Comparison of ENCODE assay signal across 22 cellular contexts in the genomic region with DNA sequence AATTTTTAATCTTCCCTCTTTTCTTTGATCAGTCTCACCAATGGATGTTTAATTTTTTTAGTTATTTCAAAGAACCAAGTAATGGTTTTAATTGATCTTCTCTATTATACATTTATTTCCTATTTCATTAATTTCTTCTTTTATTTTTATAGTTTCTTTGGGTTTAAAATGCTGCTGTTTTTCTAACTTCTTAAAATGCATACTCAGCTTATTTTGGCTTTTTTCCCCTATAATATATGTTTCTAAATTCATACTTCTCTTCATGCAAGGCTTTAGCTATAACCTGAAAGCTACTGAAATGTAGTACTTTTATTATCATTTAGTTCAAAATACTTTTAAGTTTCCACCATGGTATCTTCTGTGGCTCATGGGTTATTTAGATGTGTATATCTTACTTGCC. TPM values are rescaled to one million over a fixed set of nuclear protein-coding genes. Genes with fewer than 3 reads are reported as not detected.
A peak's percentile ranks its signal among the peaks of the same experiment; 100 is the strongest.
DNase-seq lines count a peak whose midpoint lies in the region; ATAC-seq, FAIRE-seq and TF ChIP-seq lines count a peak whose summit lies in the region.
"Had no signal": no experiment of that assay in that cellular context is flagged by ENCODE, and none has a peak within 500 bp of the region (broad histone marks: within the 10 kb centered on the region; RNA-seq: fewer than 3 reads in every experiment).

No MANE protein-coding gene starts in this region.

- no peaks in the 10 kb centered on the region for H3K36me3 ChIP-seq in K562 (ENCODE audit: control insufficient read depth, insufficient read depth, low read length)
- H3K36me3 ChIP-seq: BLaER1 had no signal

- BruUV-seq in K562 (replicated peaks; lab: Mats Ljungman, UMichigan) = no TSS peak

- peaks cover 18 to 21% of the 10 kb centered on the region in 2 donors for H3K9me3 Mint-ChIP-seq in stimulated activated naive CD8-positive, alpha-beta T cell treated with anti-CD3 and anti-CD28 coated beads, Interleukin-15, amount 100 ng/mL, for 72 hours

- no peaks in the 10 kb centered on the region for H3K9me1 ChIP-seq in K562 (ENCODE audit: control insufficient read depth, insufficient read depth, low read length)

- CTCF ChIA-PET in K562 (lab: Yijun Ruan, JAX; ENCODE audit: low intra/inter-chr PET ratio) = no interaction called here

- no peak for TF ChIP-seq EP300 in K562 (IDR thresholded peaks at IDR 0.05; ENCODE audit: low read length)

- no peak overlapping the region for H3K4me3 Mint-ChIP-seq in stimulated activated naive CD8-positive, alpha-beta T cell treated with anti-CD3 and anti-CD28 coated beads, Interleukin-15, amount 100 ng/mL, for 72 hours
- H3K4me3 Mint-ChIP-seq: B cell; CD4-positive, CD25-positive, alpha-beta regulatory T cell; CD8-positive, alpha-beta T cell had no signal

- intact Hi-C loops in K562 (cut with micrococcal nuclease) = no loop called here

- TF ChIP-seq CTCF in K562 (IDR thresholded peaks at IDR 0.05 in 2 of 3, conservative IDR thresholded peaks at IDR 0.05 in 1 of 3; ENCODE audit: insufficient read depth in 2 of 3, low read depth in 1 of 3, low read length in 3 of 3) = no peak

- no peaks in the 10 kb centered on the region for H4K20me1 ChIP-seq in K562 (replicated peaks; ENCODE audit: control insufficient read depth, insufficient read depth, low read length)
- H4K20me1 ChIP-seq: BLaER1 had no signal

- no peak for ATAC-seq in K562
- no peak for ATAC-seq in stimulated activated naive CD8-positive, alpha-beta T cell treated with anti-CD3 and anti-CD28 coated beads, Interleukin-15, amount 100 ng/mL, for 72 hours
- ATAC-seq: CD8-positive, alpha-beta T cell; GM12878 had no signal

- H3K27me3 ChIP-seq in K562 (ENCODE audit: control insufficient read depth in 2 of 2, insufficient read depth in 2 of 2, low read length in 2 of 2) = peaks cover 0 to 5% of the 10 kb centered on the region in 2 experiments; a peak in 1 of 5 replicates
- H3K27me3 ChIP-seq: BLaER1 had no signal

- no peak overlapping the region for H3K27ac Mint-ChIP-seq in stimulated activated naive CD8-positive, alpha-beta T cell treated with anti-CD3 and anti-CD28 coated beads, Interleukin-15, amount 100 ng/mL, for 72 hours
- H3K27ac Mint-ChIP-seq: B cell; CD8-positive, alpha-beta T cell had no signal

- H2AFZ ChIP-seq in K562 (ENCODE audit: low read depth, low read length) = no peak overlapping the region

- H3K79me2 ChIP-seq in K562 (ENCODE audit: control insufficient read depth, insufficient read depth, low read length) = no peaks in the 10 kb centered on the region

- no peak for TF ChIP-seq RAD21 in K562 (CRISPR knock-in tag; conservative IDR thresholded peaks at IDR 0.05 in 1 of 2, IDR thresholded peaks at IDR 0.05 in 1 of 2)

- no peak for DNase-seq in K562 (ENCODE audit: extremely low read depth in 1 of 4, low spot score in 3 of 4)
- no peak for DNase-seq in activated CD4-positive, alpha-beta T cell treated with anti-CD3 and anti-CD28 coated beads for 48 hours
- no peak for DNase-seq in stimulated activated naive CD8-positive, alpha-beta T cell treated with anti-CD3 and anti-CD28 coated beads, Interleukin-15, amount 100 ng/mL, for 72 hours
- no peak for DNase-seq in NCI-H2227 treated with DMSO at 0.1 percent for 48 hours (lab: John Stamatoyannopoulos, UW)
- DNase-seq: 8988T; Caco-2; CD4-positive, CD25-positive, alpha-beta regulatory T cell; CD8-positive, alpha-beta T cell; DMS153; DND-41; GDM1; GOT3; H7; HCEC 1CT had no signal

- in situ Hi-C loops in K562 (cut with MboI) = no loop called here

- H3K9me3 ChIP-seq in K562 (replicated peaks; ENCODE audit: control insufficient read depth, insufficient read depth, low read depth, low read length) = 0 out of 2 replicates have a peak, but pooled peaks cover 2% of the 10 kb centered on the region
- H3K9me3 ChIP-seq: Caco-2 had no signal

- peaks cover 18% of the 10 kb centered on the region for H3K4me1 Mint-ChIP-seq in stimulated activated naive CD8-positive, alpha-beta T cell treated with anti-CD3 and anti-CD28 coated beads, Interleukin-15, amount 100 ng/mL, for 72 hours
- H3K4me1 Mint-ChIP-seq: B cell; CD4-positive, CD25-positive, alpha-beta regulatory T cell had no signal

- H3K27me3 Mint-ChIP-seq in stimulated activated naive CD8-positive, alpha-beta T cell treated with anti-CD3 and anti-CD28 coated beads, Interleukin-15, amount 100 ng/mL, for 72 hours = peaks cover 10% of the 10 kb centered on the region

- no peaks in the 10 kb centered on the region; a peak in 1 of 5 replicates for H3K4me1 ChIP-seq in K562 (replicated peaks in 1 of 2; ENCODE audit: control insufficient read depth in 2 of 2, insufficient read depth in 2 of 2, low read length in 2 of 2)
- H3K4me1 ChIP-seq: Caco-2 had no signal

- TF ChIP-seq POLR2A in K562 (conservative IDR thresholded peaks at IDR 0.05) = no peak

- POLR2A ChIA-PET in K562 (lab: Yijun Ruan, JAX) = no interaction called here

- no peak overlapping the region for H3K4me3 ChIP-seq in K562
- H3K4me3 ChIP-seq: BLaER1, GM12878 had no signal

- no peak overlapping the region for H3K27ac ChIP-seq in K562 (ENCODE audit: extremely low read depth, low read depth, low read length)
- H3K27ac ChIP-seq: BLaER1, C4-2B had no signal

- FAIRE-seq in A204.1 (lab: Jason Lieb, UNC) (peak; percentile 43), G401.6 (lab: Jason Lieb, UNC) (peak; percentile 67), K562 (lab: Jason Lieb, UNC) (no peak), endometrium (lab: Jason Lieb, UNC) (peak; percentile 67)
- FAIRE-seq: GM12878, GM18507 had no signal

- H3K9ac ChIP-seq in K562 (ENCODE audit: insufficient read depth in 1 of 2, low read depth in 2 of 2, low read length in 2 of 2) = no peak overlapping the region
- H3K9ac ChIP-seq: BLaER1 had no signal

- H3K4me2 ChIP-seq in K562 (ENCODE audit: insufficient read depth, low read length) = no peak overlapping the region
- H3K4me2 ChIP-seq: BLaER1 had no signal

TF ChIP-seq in K562, 482 proteins besides CTCF, POLR2A, EP300 and RAD21:
- TF ChIP-seq, protein P1, sequence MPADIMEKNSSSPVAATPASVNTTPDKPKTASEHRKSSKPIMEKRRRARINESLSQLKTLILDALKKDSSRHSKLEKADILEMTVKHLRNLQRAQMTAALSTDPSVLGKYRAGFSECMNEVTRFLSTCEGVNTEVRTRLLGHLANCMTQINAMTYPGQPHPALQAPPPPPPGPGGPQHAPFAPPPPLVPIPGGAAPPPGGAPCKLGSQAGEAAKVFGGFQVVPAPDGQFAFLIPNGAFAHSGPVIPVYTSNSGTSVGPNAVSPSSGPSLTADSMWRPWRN (IDR thresholded peaks at IDR 0.05; ENCODE audit: low read depth) = no peak
- peak; percentile 73; the same call in 1 of the 2 replicates for TF ChIP-seq MAFF (IDR thresholded peaks at IDR 0.05; ENCODE audit: low read length)
- TF ChIP-seq MAFG (tag; conservative IDR thresholded peaks at IDR 0.05) = peak; percentile 70
- TF ChIP-seq ZNF316 (IDR thresholded peaks at IDR 0.05) = peak; percentile 90
- TF ChIP-seq ESRRA (IDR thresholded peaks at IDR 0.05; ENCODE audit: borderline replicate concordance, low read depth) = no peak
- TF ChIP-seq C11orf30 (IDR thresholded peaks at IDR 0.05; ENCODE audit: low read depth) = peak; percentile 80
- TF ChIP-seq MAFK (IDR thresholded peaks at IDR 0.05; ENCODE audit: low read length) = peak; percentile 81

RNA-seq across cellular contexts. Expression of a gene that starts 53.9 kb away (rescaled TPM):
- 178 and 324 TPM in 2 replicates for total RNA-seq in K562 (2011; cell fraction: chromatin; rRNA removed; ENCODE audit: low replicate concordance)
- total RNA-seq in K562 (2011; cell fraction: nucleolus; rRNA removed) = 159 and 175 TPM in 2 replicates
- total RNA-seq in K562 (2011; cell fraction: nucleoplasm; rRNA removed) = 205 and 428 TPM in 2 replicates
- total RNA-seq in K562 (2014; rRNA removed) (45.0 and 50.2 TPM in 2 replicates), K562 (2014; rRNA removed; fragmentation: Illumina TruSeq; extraction: Trizol) (53.0 and 67.7 TPM in 2 replicates), K562 (2015; rRNA removed; fragmentation: Illumina TruSeq; extraction: Trizol) (45.4 and 61.9 TPM in 2 replicates), K562 (2021) (46.9 and 55.0 TPM in 2 replicates)
- polyA plus RNA-seq in K562 (2011; rRNA removed) (169 and 183 TPM in 2 replicates), K562 (2014; fragmentation: Illumina TruSeq; extraction: Trizol) (21.7 and 23.2 TPM in 2 replicates), K562 (2014; fragmentation: Nextera tagmentation; extraction: Ambion mirVana) (10 to 100 TPM; 22.1 to 31.0 TPM), K562 (2014; rRNA removed) (36.8 and 40.2 TPM in 2 replicates)
- 54.2 and 61.3 TPM in 2 replicates for polyA plus RNA-seq in K562 (2011; cell fraction: cytosol; rRNA removed)
- polyA plus RNA-seq in K562 (2011; cell fraction: nucleus; rRNA removed) = 416 and 593 TPM in 2 replicates
- polyA plus RNA-seq in K562 (2012) = 32.3 and 57.8 TPM in 2 replicates
- polyA minus RNA-seq in K562 (2011; rRNA and poly(A)+ RNA removed) = 108 and 129 TPM in 2 replicates
- 91.0 and 108 TPM in 2 replicates for polyA minus RNA-seq in K562 (2011; cell fraction: cytosol; rRNA and poly(A)+ RNA removed)
- polyA minus RNA-seq in K562 (2011; cell fraction: nucleus; rRNA and poly(A)+ RNA removed) = 588 and 736 TPM in 2 replicates
